Comparison of ENCODE assay signal across 29 cellular contexts in the genomic region with DNA sequence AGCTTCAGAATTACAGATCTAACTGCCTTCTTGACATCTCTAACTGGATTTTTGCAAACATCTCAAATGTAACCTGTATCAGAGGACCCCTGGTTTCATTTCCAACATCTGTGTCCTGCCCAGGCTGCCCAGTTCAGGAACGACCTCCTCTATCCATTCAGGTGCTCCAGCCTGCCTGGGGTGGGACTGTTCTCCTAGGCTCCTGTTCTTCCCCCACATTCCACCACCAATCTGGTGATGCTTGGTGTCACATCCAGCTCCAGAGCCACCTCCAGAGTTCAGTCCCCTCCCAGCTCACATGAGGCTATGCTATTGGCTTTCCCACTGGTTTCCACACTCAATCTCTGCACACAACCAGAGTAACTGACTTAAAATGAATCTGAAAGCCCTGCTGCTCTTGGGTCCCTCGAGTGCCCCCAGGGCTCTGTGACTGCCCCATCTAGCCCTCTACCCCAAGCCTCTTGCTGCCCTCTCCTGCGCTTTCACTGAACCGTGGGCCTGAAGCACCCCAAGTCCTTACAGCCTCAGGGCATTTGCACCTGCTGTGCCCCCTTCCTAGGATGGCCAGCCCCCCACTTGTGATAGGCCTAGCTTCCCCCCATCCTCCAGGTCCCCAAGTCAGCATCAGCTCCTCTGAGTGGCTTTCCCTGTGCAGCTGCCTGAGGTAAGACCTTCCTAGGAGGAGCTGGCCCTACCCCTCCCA. TPM values are rescaled to one million over a fixed set of nuclear protein-coding genes. Genes with fewer than 3 reads are reported as not detected.
A peak's percentile ranks its signal among the peaks of the same experiment; 100 is the strongest.
DNase-seq lines count a peak whose midpoint lies in the region; ATAC-seq and TF ChIP-seq lines count a peak whose summit lies in the region.
"Had no signal": no experiment of that assay in that cellular context is flagged by ENCODE, and none has a peak within 500 bp of the region (broad histone marks: within the 10 kb centered on the region; RNA-seq: fewer than 3 reads in every experiment).

No MANE protein-coding gene starts in this region.

- H3K27ac ChIP-seq in left lung: no peak overlapping the region
- no peak overlapping the region for H3K27ac ChIP-seq in spleen
- H3K27ac ChIP-seq: hepatocyte, prostate gland had no signal

- TF ChIP-seq POLR2A in spleen (IDR thresholded peaks at IDR 0.05): no peak

- H3K36me3 ChIP-seq in left lung (peaks cover 0 to 7% of the 10 kb centered on the region in 2 donors), spleen (peaks cover 0 to 30% (median 0%) of the 10 kb centered on the region in 6 donors)
- H3K36me3 ChIP-seq: BE2C, prostate gland had no signal

- 85 to 92% (median 90%) methylated on average over 4 of the region's 4 CpGs for WGBS in spleen, 5 donors

- DNase-seq in CD14-positive monocyte (ENCODE audit: low spot score): peak; percentile 35
- peak; percentile 66 for DNase-seq in chondrocyte (ENCODE audit: low spot score)
- peak; percentile 29 to 30 for DNase-seq in left lung
- DNase-seq in spleen: peak; percentile 62
- DNase-seq in NCI-H1105 (lab: John Stamatoyannopoulos, UW): no peak
- no peak for DNase-seq in NCI-H146 (lab: John Stamatoyannopoulos, UW)
- no peak for DNase-seq in stimulated activated CD4-positive, alpha-beta T cell treated with anti-CD3 and anti-CD28 coated beads, Interleukin-2, amount 100 ng/mL, for 48 hours
- DNase-seq: activated CD4-positive, alpha-beta T cell treated with anti-CD3 and anti-CD28 coated beads, Interleukin-2, amount 50 U/mL, for 4 hours; activated CD4-positive, CD25-positive, alpha-beta regulatory T cell; activated CD8-positive, alpha-beta memory T cell treated with anti-CD3 and anti-CD28 coated beads, Interleukin-2, amount 10 ng/mL, durations not matched to agents 7 days and 5 days; activated naive CD4-positive, alpha-beta T cell; activated T-cell treated with anti-CD3 and anti-CD28 coated beads, Interleukin-2, amount 50 U/mL, for 72 hours; BE2C; cerebellar nuclear complex; Kasumi-1; mesendoderm; NCI-H1436; NCI-H2107; NCI-H345; NCI-H748 treated with DMSO at 0.1 percent for 48 hours; SHP77; stimulated activated CD4-positive, alpha-beta T cell treated with anti-CD3 and anti-CD28 coated beads, Interleukin-1b, Interleukin-23, amount 100 ng/mL, for 48 hours had no signal

- peaks cover 11 to 15% of the 10 kb centered on the region in 2 donors for H3K4me1 ChIP-seq in left lung
- peaks cover 0 to 54% (median 24%) of the 10 kb centered on the region in 6 donors for H3K4me1 ChIP-seq in spleen

- H3K4me3 ChIP-seq in left lung (no peak overlapping the region), spleen (no peak overlapping the region)
- H3K4me3 ChIP-seq: gastroesophageal sphincter, hepatocyte, prostate gland, thyroid gland had no signal

- H3K9me3 Mint-ChIP-seq in CD14-positive monocyte (peaks cover 0 to 2% (median 0%) of the 10 kb centered on the region in 7 donors), chondrocyte (ENCODE audit: low read depth) (no peaks in the 10 kb centered on the region)
- H3K9me3 Mint-ChIP-seq: activated T-cell treated with anti-CD3 and anti-CD28 coated beads, Interleukin-2, amount 50 U/mL, for 72 hours; stimulated activated naive CD8-positive, alpha-beta T cell treated with anti-CD3 and anti-CD28 coated beads, Interleukin-15, Interleukin-2, amounts not matched to agents 100 ng/mL and 50 ng/mL, for 24 hours had no signal

- intact Hi-C loops in CD14-positive monocyte (cut with micrococcal nuclease) (no loop called here), left lung (cut with DNase I) (no loop called here), spleen (cut with DNase I; ENCODE audit: low total_unique reads) (no loop called here)

- H3K27me3 Mint-ChIP-seq in CD14-positive monocyte (ENCODE audit: low read depth in 3 of 3): peaks cover 4 to 5% (median 5%) of the 10 kb centered on the region in 3 donors
- no peaks in the 10 kb centered on the region for H3K27me3 Mint-ChIP-seq in chondrocyte (ENCODE audit: low read depth)
- H3K27me3 Mint-ChIP-seq: activated CD8-positive, alpha-beta memory T cell treated with anti-CD3 and anti-CD28 coated beads, Interleukin-2, amount 10 ng/mL, durations not matched to agents 7 days and 5 days; stimulated activated naive CD8-positive, alpha-beta T cell treated with anti-CD3 and anti-CD28 coated beads, Interleukin-15, Interleukin-2, amounts not matched to agents 100 ng/mL and 50 ng/mL, for 24 hours had no signal

- H3K27me3 ChIP-seq in left lung (no peaks in the 10 kb centered on the region), spleen (replicated peaks in 1 of 7) (no peaks in the 10 kb centered on the region)
- H3K27me3 ChIP-seq: BE2C, gastroesophageal sphincter, hepatocyte, thyroid gland had no signal

- H3K36me3 Mint-ChIP-seq in CD14-positive monocyte (peaks cover 56 to 68% of the 10 kb centered on the region in 2 donors), chondrocyte (ENCODE audit: low read depth) (peaks cover 8% of the 10 kb centered on the region)
- H3K36me3 Mint-ChIP-seq: activated CD8-positive, alpha-beta memory T cell treated with anti-CD3 and anti-CD28 coated beads, Interleukin-2, amount 10 ng/mL, durations not matched to agents 7 days and 5 days had no signal

- no peak overlapping the region for H3K4me3 Mint-ChIP-seq in CD14-positive monocyte
- no peak overlapping the region for H3K4me3 Mint-ChIP-seq in chondrocyte (ENCODE audit: unreplicated experiment)
- H3K4me3 Mint-ChIP-seq: activated CD8-positive, alpha-beta memory T cell treated with anti-CD3 and anti-CD28 coated beads, Interleukin-2, amount 10 ng/mL, durations not matched to agents 7 days and 5 days; activated T-cell treated with anti-CD3 and anti-CD28 coated beads, Interleukin-2, amount 50 U/mL, for 72 hours; stimulated activated naive CD8-positive, alpha-beta T cell treated with anti-CD3 and anti-CD28 coated beads, Interleukin-15, Interleukin-2, amounts not matched to agents 100 ng/mL and 50 ng/mL, for 24 hours; T-helper 17 cell had no signal

- ATAC-seq in left lung (no peak), GM21825 (IDR thresholded peaks at IDR 0.05; ENCODE audit: unreplicated experiment) (no peak)
- ATAC-seq: activated CD8-positive, alpha-beta memory T cell treated with anti-CD3 and anti-CD28 coated beads, Interleukin-2, amount 10 ng/mL, durations not matched to agents 7 days and 5 days; activated T-cell treated with anti-CD3 and anti-CD28 coated beads, Interleukin-2, amount 50 U/mL, for 72 hours; gastroesophageal sphincter; T-helper 17 cell had no signal

- TF ChIP-seq CTCF in CD14-positive monocyte (IDR thresholded peaks at IDR 0.05) (no peak), chondrocyte (IDR thresholded peaks at IDR 0.05) (no peak), left lung (IDR thresholded peaks at IDR 0.05) (no peak), spleen (IDR thresholded peaks at IDR 0.05 in 8 of 11, conservative IDR thresholded peaks at IDR 0.05 in 3 of 11) (no peak)

- no peaks in the 10 kb centered on the region for H3K9me3 ChIP-seq in left lung
- no peaks in the 10 kb centered on the region for H3K9me3 ChIP-seq in spleen
- H3K9me3 ChIP-seq: BE2C, gastroesophageal sphincter, prostate gland, thyroid gland had no signal

- H3K4me1 Mint-ChIP-seq in CD14-positive monocyte (peaks cover 17% of the 10 kb centered on the region), chondrocyte (ENCODE audit: low read depth) (peaks cover 18% of the 10 kb centered on the region)
- H3K4me1 Mint-ChIP-seq: activated CD8-positive, alpha-beta memory T cell treated with anti-CD3 and anti-CD28 coated beads, Interleukin-2, amount 10 ng/mL, durations not matched to agents 7 days and 5 days had no signal

- H3K27ac Mint-ChIP-seq in CD14-positive monocyte: peak overlapping the region in 1 of 7 donors; percentile 14
- no peak overlapping the region for H3K27ac Mint-ChIP-seq in chondrocyte (ENCODE audit: unreplicated experiment)
- H3K27ac Mint-ChIP-seq: activated CD8-positive, alpha-beta memory T cell treated with anti-CD3 and anti-CD28 coated beads, Interleukin-2, amount 10 ng/mL, durations not matched to agents 7 days and 5 days; activated T-cell treated with anti-CD3 and anti-CD28 coated beads, Interleukin-2, amount 50 U/mL, for 72 hours; stimulated activated naive CD8-positive, alpha-beta T cell treated with anti-CD3 and anti-CD28 coated beads, Interleukin-15, Interleukin-2, amounts not matched to agents 100 ng/mL and 50 ng/mL, for 24 hours; T-helper 17 cell had no signal

RNA-seq across cellular contexts. Expression of gene PPIF, which starts 46.1 kb away (rescaled TPM):
- polyA plus RNA-seq in CD14-positive monocyte: 10 to 100 TPM; 36.6 to 52.3 TPM
- 11.0 to 16.2 TPM (median 15.2 TPM) in 3 replicates for total RNA-seq in chondrocyte
- 10 to 100 TPM; 32.9 to 75.6 TPM for total RNA-seq in left lung
- total RNA-seq in spleen: 10 to 100 TPM; 65.0 to 99.3 (median 73.2) TPM
- 10 to 100 TPM; 29.2 to 66.9 (median 33.5) TPM for polyA plus RNA-seq in spleen

RNA-seq across cellular contexts. Expression of gene ZCCHC24, which starts 52.1 kb away (rescaled TPM):
- 1 to 10 TPM; 4.0 to 5.0 TPM for polyA plus RNA-seq in CD14-positive monocyte
- total RNA-seq in chondrocyte: 37.4 to 45.1 TPM (median 43.8 TPM) in 3 replicates
- 10 to 100 TPM; 31.2 to 42.4 TPM for total RNA-seq in left lung
- 10 to 100 TPM; 12.6 to 34.1 (median 27.1) TPM for total RNA-seq in spleen
- polyA plus RNA-seq in spleen: 10 to 100 TPM in 1 of 3 donors, 1 to 10 TPM in 2; 4.9 to 11.8 (median 5.8) TPM

Comparison
In these comparisons a context has a peak if more than half of its experiments do, and no peak if none do; other contexts are left out.
1. DNase-seq: peak in CD14-positive monocyte (single experiment), chondrocyte (single experiment), left lung (2 of 2) and spleen (single experiment); none in NCI-H1105 (single experiment), NCI-H146 (single experiment) and stimulated activated CD4-positive, alpha-beta T cell treated with anti-CD3 and anti-CD28 coated beads, Interleukin-2, amount 100 ng/mL, for 48 hours (0 of 2).